ENCODE assay signal across 8 cellular contexts in genomic region chr19:48203227-48203793, GRCh38. TPM values are rescaled to one million over a fixed set of nuclear protein-coding genes. Genes with fewer than 3 reads are reported as not detected.
DNase-seq lines count a peak whose midpoint lies in the region; ATAC-seq, FAIRE-seq and TF ChIP-seq lines count a peak whose summit lies in the region.

No MANE protein-coding gene starts in this region.

- DNase-seq in cardiac muscle cell (ENCODE audit: low read depth in 1 of 2, low spot score in 1 of 2): no peak
- no peak for DNase-seq in left cardiac atrium
- no peak for DNase-seq in SK-N-MC (ENCODE audit: low read depth, low spot score)
- DNase-seq in kidney: no peak
- no peak for DNase-seq in transverse colon
- DNase-seq in activated naive CD4-positive, alpha-beta T cell treated with anti-CD3 and anti-CD28 coated beads, Interleukin-2, amount 50 U/mL, for 72 hours (ENCODE audit: low spot score in 2 of 2): no peak

- H3K36me3 ChIP-seq in cardiac muscle cell: no peaks in the 10 kb centered on the region
- peaks cover 4% of the 10 kb centered on the region; the same call in 1 of the 2 replicates for H3K36me3 ChIP-seq in SK-N-MC (ENCODE audit: insufficient read depth, low read length)
- no peaks in the 10 kb centered on the region for H3K36me3 ChIP-seq in kidney (ENCODE audit: control insufficient read depth in 1 of 2, insufficient read depth in 2 of 2, low read length in 2 of 2)
- H3K36me3 ChIP-seq in transverse colon: no peaks in the 10 kb centered on the region

- WGBS in transverse colon (ENCODE audit: low coverage in 1 of 2), 2 donors: 4 to 6% methylated on average over 3 to 5 of the region's 5 CpGs

- TF ChIP-seq CTCF in cardiac muscle cell (IDR thresholded peaks at IDR 0.05; ENCODE audit: low read depth, low read length): no peak
- no peak for TF ChIP-seq CTCF in kidney (IDR thresholded peaks at IDR 0.05; ENCODE audit: borderline replicate concordance, extremely low read depth, insufficient read depth)
- TF ChIP-seq CTCF in transverse colon (IDR thresholded peaks at IDR 0.05): no peak

- in situ Hi-C loops in transverse colon (cut with MboI; ENCODE audit: low pct_ligation_motif_present in 1 of 4, low pct_unique_long_range_greater_than_20kb in 1 of 4, low sequenced_read_pairs in 3 of 4): no loop called here

- FAIRE-seq in kidney (lab: Jason Lieb, UNC): no peak

- TF ChIP-seq EP300 in transverse colon (IDR thresholded peaks at IDR 0.05; ENCODE audit: low read depth): no peak

- no peaks in the 10 kb centered on the region for H3K9me3 ChIP-seq in cardiac muscle cell (ENCODE audit: low read depth)
- no peaks in the 10 kb centered on the region for H3K9me3 ChIP-seq in SK-N-MC (ENCODE audit: low read depth, low read length)
- H3K9me3 ChIP-seq in kidney (ENCODE audit: control insufficient read depth in 1 of 2, low read length in 2 of 2): no peaks in the 10 kb centered on the region
- H3K9me3 ChIP-seq in transverse colon: no peaks in the 10 kb centered on the region

- no peak for TF ChIP-seq POLR2A in transverse colon (IDR thresholded peaks at IDR 0.05)

- H3K27ac Mint-ChIP-seq in activated naive CD4-positive, alpha-beta T cell treated with anti-CD3 and anti-CD28 coated beads, Interleukin-2, amount 50 U/mL, for 72 hours: no peak overlapping the region

- intact Hi-C loops in left cardiac atrium (cut with DNase I): no loop called here
- intact Hi-C loops in kidney (cut with DNase I): no loop called here
- intact Hi-C loops in transverse colon (cut with DNase I; ENCODE audit: low total_unique reads): no loop called here

- H3K36me3 Mint-ChIP-seq in activated naive CD4-positive, alpha-beta T cell treated with anti-CD3 and anti-CD28 coated beads, Interleukin-2, amount 50 U/mL, for 72 hours: peaks cover 0 to 6% of the 10 kb centered on the region in 2 donors

- peaks cover 0 to 3% of the 10 kb centered on the region in 2 donors for H3K9me3 Mint-ChIP-seq in activated naive CD4-positive, alpha-beta T cell treated with anti-CD3 and anti-CD28 coated beads, Interleukin-2, amount 50 U/mL, for 72 hours

- H3K4me1 ChIP-seq in cardiac muscle cell (ENCODE audit: low read depth) (no peaks in the 10 kb centered on the region), kidney (ENCODE audit: control insufficient read depth in 1 of 2, insufficient read depth in 1 of 2, low read depth in 1 of 2, low read length in 2 of 2) (peaks cover 7% of the 10 kb centered on the region in 2 donors), transverse colon (peaks cover 5 to 16% (median 11%) of the 10 kb centered on the region in 4 donors)

- H3K27ac ChIP-seq in cardiac muscle cell (peak overlapping the region; percentile 42), SK-N-MC (peak overlapping the region; percentile 64), kidney (ENCODE audit: low read depth in 2 of 2, low read length in 2 of 2) (peak overlapping the region; percentile 26 to 57), transverse colon (peak overlapping the region; percentile 73 to 80 (median 78))

- no peaks in the 10 kb centered on the region for H3K27me3 ChIP-seq in cardiac muscle cell
- H3K27me3 ChIP-seq in transverse colon: no peaks in the 10 kb centered on the region

- H3K4me3 ChIP-seq in cardiac muscle cell (peak overlapping the region; percentile 6), SK-N-MC (peak overlapping the region; percentile 80), kidney (ENCODE audit: low read length in 2 of 2) (peak overlapping the region; percentile 82 to 90), transverse colon (peak overlapping the region in 3 of 4 donors; percentile 56 to 82 (median 57))

- ATAC-seq in left cardiac atrium (no peak), GM21723 (IDR thresholded peaks at IDR 0.05; ENCODE audit: unreplicated experiment) (no peak), HG02678 (IDR thresholded peaks at IDR 0.05; ENCODE audit: unreplicated experiment) (no peak)
- ATAC-seq in activated naive CD4-positive, alpha-beta T cell treated with anti-CD3 and anti-CD28 coated beads, Interleukin-2, amount 50 U/mL, for 72 hours: no peak

- peak overlapping the region; percentile 81 for H3K9ac ChIP-seq in SK-N-MC (ENCODE audit: insufficient read length)
- H3K9ac ChIP-seq in kidney (ENCODE audit: low read length in 2 of 2): peak overlapping the region; percentile 20 to 75

RNA-seq across cellular contexts. Expression of gene ZSWIM9, which starts 32.8 kb away (rescaled TPM):
- total RNA-seq in cardiac muscle cell (7.0 and 7.8 TPM in 2 replicates), left cardiac atrium (1 to 10 TPM; 4.6 to 6.2 TPM), kidney (7.8 TPM), transverse colon (10 to 100 TPM in 1 of 4 donors, 1 to 10 TPM in 3; 3.3 to 24.7 (median 5.2) TPM)
- polyA plus RNA-seq in cardiac muscle cell (1.5 and 2.0 TPM in 2 replicates), kidney (ENCODE audit: insufficient read depth, low read depth, low replicate concordance) (5.5 TPM)
- total RNA-seq in activated naive CD4-positive, alpha-beta T cell treated with anti-CD3 and anti-CD28 coated beads, Interleukin-2, amount 50 U/mL, for 72 hours: 10 to 100 TPM in 1 of 2 donors, 1 to 10 TPM in 1; 9.0 to 10.2 TPM

RNA-seq across cellular contexts. Expression of gene LIG1, which starts 33.2 kb away (rescaled TPM):
- total RNA-seq in cardiac muscle cell (42.0 and 52.5 TPM in 2 replicates), left cardiac atrium (1 to 10 TPM; 5.8 to 7.4 TPM), kidney (25.9 TPM), transverse colon (10 to 100 TPM; 14.3 to 71.4 (median 26.8) TPM)
- polyA plus RNA-seq in cardiac muscle cell (53.3 and 57.2 TPM in 2 replicates), kidney (ENCODE audit: insufficient read depth, low read depth, low replicate concordance) (14.0 TPM)
- 100 to 1,000 TPM; 180 to 231 TPM for total RNA-seq in activated naive CD4-positive, alpha-beta T cell treated with anti-CD3 and anti-CD28 coated beads, Interleukin-2, amount 50 U/mL, for 72 hours

RNA-seq across cellular contexts. Expression of gene CARD8, which starts 52.4 kb away (rescaled TPM):
- 27.3 and 57.6 TPM in 2 replicates for total RNA-seq in cardiac muscle cell
- 19.1 and 30.4 TPM in 2 replicates for polyA plus RNA-seq in cardiac muscle cell
- total RNA-seq in left cardiac atrium: 10 to 100 TPM; 33.5 to 37.4 TPM
- total RNA-seq in kidney: 53.1 TPM
- polyA plus RNA-seq in kidney (ENCODE audit: insufficient read depth, low read depth, low replicate concordance): 11.4 TPM
- total RNA-seq in transverse colon: 10 to 100 TPM; 13.1 to 48.4 (median 29.4) TPM
- total RNA-seq in activated naive CD4-positive, alpha-beta T cell treated with anti-CD3 and anti-CD28 coated beads, Interleukin-2, amount 50 U/mL, for 72 hours: 100 to 1,000 TPM in 1 of 2 donors, 10 to 100 TPM in 1; 99.5 to 147 TPM

Comparison
In these comparisons a context has a peak if more than half of its experiments do, and no peak if none do; other contexts are left out.
1. H3K4me3 ChIP-seq: peak in every context shown above with its lines; median percentile 86 in kidney; 80 in SK-N-MC; 57 in transverse colon; 6 in cardiac muscle cell.